ENCODE assay signal across 9 cellular contexts in the genomic region with DNA sequence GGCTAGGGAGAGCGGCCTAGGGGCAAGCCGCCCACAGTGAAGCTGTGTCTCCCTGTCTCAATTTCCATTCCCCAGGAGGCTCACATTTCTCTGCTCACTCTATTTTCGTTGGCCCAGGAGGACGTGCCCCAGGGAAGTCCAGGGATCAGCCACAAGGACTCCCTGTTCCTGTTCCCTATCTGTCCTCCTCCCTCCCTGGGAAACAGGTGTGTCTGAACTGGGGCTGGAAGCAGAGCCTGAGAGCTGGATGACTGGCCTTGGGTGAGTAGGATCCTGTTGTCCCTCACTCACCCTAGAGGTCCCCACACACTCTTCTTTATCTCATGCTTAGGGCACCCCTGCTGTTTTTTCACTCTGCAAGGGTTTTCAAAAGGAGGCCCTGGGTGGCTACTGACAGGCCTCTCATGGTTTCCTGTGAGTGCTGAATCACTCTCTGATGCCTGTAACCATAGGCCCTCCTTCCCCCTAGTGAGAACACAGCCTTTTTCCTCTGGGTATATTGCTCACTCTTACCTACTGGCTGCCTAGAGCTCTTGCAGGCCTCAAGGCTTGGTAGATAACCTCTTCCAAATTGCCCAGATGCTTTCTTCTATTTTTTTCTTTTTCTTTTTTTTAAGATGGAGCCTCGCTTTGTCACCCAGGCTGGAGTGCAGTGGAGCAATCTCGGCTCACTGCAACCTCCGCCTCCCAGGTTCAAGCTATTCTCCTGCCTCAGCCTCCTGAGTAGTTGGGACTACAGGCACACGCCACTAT. TPM values are rescaled to one million over a fixed set of nuclear protein-coding genes. Genes with fewer than 3 reads are reported as not detected.
DNase-seq lines count a peak whose midpoint lies in the region; ATAC-seq and TF ChIP-seq lines count a peak whose summit lies in the region.
"Had no signal": no experiment of that assay in that cellular context is flagged by ENCODE, and none has a peak within 500 bp of the region (broad histone marks: within the 10 kb centered on the region; RNA-seq: fewer than 3 reads in every experiment).

No MANE protein-coding gene starts in this region.

- peaks cover 0 to 4% (median 0%) of the 10 kb centered on the region in 11 donors for H3K9me3 ChIP-seq in heart right ventricle
- no peaks in the 10 kb centered on the region for H3K9me3 ChIP-seq in thymus (ENCODE audit: control insufficient read depth)

- H3K36me3 ChIP-seq in heart right ventricle: no peaks in the 10 kb centered on the region
- peaks cover 2% of the 10 kb centered on the region for H3K36me3 ChIP-seq in thymus (ENCODE audit: control insufficient read depth, insufficient read depth)

- H3K27me3 Mint-ChIP-seq in stimulated activated memory B cell treated with anti-CD40 and anti-IgM and Interleukin-4, amounts not matched to agents 10 μg/mL and 1 μg/mL and 100 μg/mL, for 72 hours: peaks cover 7% of the 10 kb centered on the region

- intact Hi-C loops in heart right ventricle (cut with DNase I): no loop called here
- intact Hi-C loops in Right ventricle myocardium inferior (cut with DNase I): no loop called here

- H3K27ac Mint-ChIP-seq in stimulated activated memory B cell treated with anti-CD40 and anti-IgM and Interleukin-4, amounts not matched to agents 10 μg/mL and 1 μg/mL and 100 μg/mL, for 72 hours: no peak overlapping the region

- DNase-seq in heart right ventricle (no peak), Right ventricle myocardium inferior (ENCODE audit: missing footprints) (no peak), glomerular visceral epithelial cell (ENCODE audit: extremely low spot score) (peak; percentile 42), inferior parietal cortex (ENCODE audit: extremely low spot score) (no peak)
- peak; percentile 42 for DNase-seq in activated CD8-positive, alpha-beta memory T cell treated with anti-CD3 and anti-CD28 coated beads, Interleukin-2, amount 50 U/mL, for 24 hours (ENCODE audit: extremely low read depth)

- H3K27me3 ChIP-seq in heart right ventricle (no peaks in the 10 kb centered on the region), thymus (ENCODE audit: control insufficient read depth, insufficient read depth) (no peaks in the 10 kb centered on the region)

- no peak overlapping the region for H3K4me3 ChIP-seq in heart right ventricle
- no peak overlapping the region for H3K4me3 ChIP-seq in thymus (ENCODE audit: low read length)
- H3K4me3 ChIP-seq: skin epidermis had no signal

- WGBS in heart right ventricle, 2 donors: 71 to 75% methylated on average over 8 of the region's 8 CpGs
- WGBS in thymus: 82% methylated on average over 8 of the region's 8 CpGs

- no peaks in the 10 kb centered on the region for H3K9me3 Mint-ChIP-seq in stimulated activated memory B cell treated with anti-CD40 and anti-IgM and Interleukin-4, amounts not matched to agents 10 μg/mL and 1 μg/mL and 100 μg/mL, for 72 hours

- no peak for TF ChIP-seq CTCF in heart right ventricle (IDR thresholded peaks at IDR 0.05)

- ATAC-seq in heart right ventricle (no peak), Right ventricle myocardium inferior (no peak), HG02885 (IDR thresholded peaks at IDR 0.05; ENCODE audit: poor library complexity, unreplicated experiment) (no peak)
- ATAC-seq in stimulated activated memory B cell treated with anti-CD40 and anti-IgM and Interleukin-4, amounts not matched to agents 10 μg/mL and 1 μg/mL and 100 μg/mL, for 72 hours: no peak

- H3K36me3 Mint-ChIP-seq in stimulated activated memory B cell treated with anti-CD40 and anti-IgM and Interleukin-4, amounts not matched to agents 10 μg/mL and 1 μg/mL and 100 μg/mL, for 72 hours: no peaks in the 10 kb centered on the region

- H3K4me3 Mint-ChIP-seq in stimulated activated memory B cell treated with anti-CD40 and anti-IgM and Interleukin-4, amounts not matched to agents 10 μg/mL and 1 μg/mL and 100 μg/mL, for 72 hours: no peak overlapping the region

- H3K4me1 ChIP-seq in heart right ventricle: peaks cover 11 to 49% (median 24%) of the 10 kb centered on the region in 9 donors
- peaks cover 12% of the 10 kb centered on the region for H3K4me1 ChIP-seq in thymus (ENCODE audit: control insufficient read depth, insufficient read depth, low read length)

- peak overlapping the region in 6 of 10 donors; percentile 0 to 72 (median 44) for H3K27ac ChIP-seq in heart right ventricle
- peak overlapping the region; percentile 46 for H3K27ac ChIP-seq in thymus (ENCODE audit: low read depth)

- H3K4me1 Mint-ChIP-seq in stimulated activated memory B cell treated with anti-CD40 and anti-IgM and Interleukin-4, amounts not matched to agents 10 μg/mL and 1 μg/mL and 100 μg/mL, for 72 hours: peaks cover 29% of the 10 kb centered on the region

RNA-seq across cellular contexts. Expression of a gene that starts 3.3 kb away (rescaled TPM):
- 10 to 100 TPM; 24.1 to 59.8 (median 37.1) TPM for total RNA-seq in heart right ventricle
- 10 to 100 TPM; 22.9 to 34.2 TPM for polyA plus RNA-seq in heart right ventricle
- total RNA-seq in Right ventricle myocardium inferior: 42.3 TPM
- polyA plus RNA-seq in thymus: 30.3 TPM

RNA-seq across cellular contexts. Expression of a gene that starts 4.0 kb away (rescaled TPM):
- total RNA-seq in heart right ventricle: 10 to 100 TPM in 3 of 10 donors, 1 to 10 TPM in 7; 5.8 to 23.8 (median 8.3) TPM
- polyA plus RNA-seq in heart right ventricle: 10 to 100 TPM; 11.6 to 14.9 TPM
- 20.2 TPM for total RNA-seq in Right ventricle myocardium inferior
- 18.7 TPM for polyA plus RNA-seq in thymus

RNA-seq across cellular contexts. Expression of a gene that starts 19.4 kb away (rescaled TPM):
- total RNA-seq in heart right ventricle (10 to 100 TPM; 21.0 to 30.3 (median 27.1) TPM), Right ventricle myocardium inferior (26.9 TPM)
- polyA plus RNA-seq in heart right ventricle (10 to 100 TPM; 14.2 to 18.6 TPM), thymus (26.8 TPM)

RNA-seq across cellular contexts. Expression of a gene that starts 37.3 kb away (rescaled TPM):
- total RNA-seq in heart right ventricle (under 1 TPM in 2 of 10 donors, not detected in 8; 0.13 to 0.22 TPM), Right ventricle myocardium inferior (0.11 TPM)
- polyA plus RNA-seq in heart right ventricle (under 1 TPM in 1 of 2 donors, not detected in 1; 0.03 TPM), thymus (0.30 TPM)

Comparison
In these comparisons a context has a peak if more than half of its experiments do, and no peak if none do; other contexts are left out.
1. DNase-seq: peak in activated CD8-positive, alpha-beta memory T cell treated with anti-CD3 and anti-CD28 coated beads, Interleukin-2, amount 50 U/mL, for 24 hours (single experiment) and glomerular visceral epithelial cell (single experiment); none in heart right ventricle (0 of 2), Right ventricle myocardium inferior (single experiment) and inferior parietal cortex (single experiment).